In genomic region chr16:57637965-57638364, GRCh38 we compare ENCODE assay signal across 14 cellular contexts. TPM values are rescaled to one million over a fixed set of nuclear protein-coding genes. Genes with fewer than 3 reads are reported as not detected.
DNase-seq lines count a peak whose midpoint lies in the region; ATAC-seq lines count a peak whose summit lies in the region.
"Had no signal": no experiment of that assay in that cellular context is flagged by ENCODE, and none has a peak within 500 bp of the region (broad histone marks: within the 10 kb centered on the region; RNA-seq: fewer than 3 reads in every experiment).

No MANE protein-coding gene starts in this region.

- no peaks in the 10 kb centered on the region for H3K9me3 Mint-ChIP-seq in stimulated activated effector memory CD8-positive, alpha-beta T cell treated with anti-CD3 and anti-CD28 coated beads, Interleukin-12 subunit alpha, Interleukin-12 subunit beta, amount 100 ng/mL, for 72 hours
- H3K9me3 Mint-ChIP-seq: activated CD4-positive, alpha-beta T cell treated with anti-CD3 and anti-CD28 coated beads, Interleukin-2, amount 10 ng/mL, durations not matched to agents 7 days and 5 days; activated naive CD8-positive, alpha-beta T cell treated with anti-CD3 and anti-CD28 coated beads, Interleukin-2, amount 10 ng/mL, durations not matched to agents 7 days and 5 days; activated T-cell treated with anti-CD3 and anti-CD28 coated beads, Interleukin-2, amount 50 U/mL, for 24 hours had no signal

- no CpG with 5 or more reads among the region's 6 CpGs for WGBS in mesendoderm (ENCODE audit: extremely low coverage, insufficient coverage, low lambda C conversion rate)

- no peaks in the 10 kb centered on the region for H3K36me3 ChIP-seq in mesendoderm (ENCODE audit: control insufficient read depth, insufficient read depth, low read length)

- ATAC-seq in stimulated activated effector memory CD8-positive, alpha-beta T cell treated with anti-CD3 and anti-CD28 coated beads, Interleukin-12 subunit alpha, Interleukin-12 subunit beta, amount 100 ng/mL, for 72 hours, result no peak
- ATAC-seq in HG03460 (IDR thresholded peaks at IDR 0.05; ENCODE audit: unreplicated experiment) (no peak), GM18511 (IDR thresholded peaks at IDR 0.05; ENCODE audit: unreplicated experiment) (no peak)

- H2BK5ac ChIP-seq in mesendoderm (ENCODE audit: low read length), result no peak overlapping the region

- H3K56ac ChIP-seq in mesendoderm (ENCODE audit: low read length), result no peak overlapping the region

- no peak overlapping the region for H4K5ac ChIP-seq in mesendoderm (ENCODE audit: low read length)

- no peaks in the 10 kb centered on the region for H3K79me2 ChIP-seq in mesendoderm (ENCODE audit: control insufficient read depth, insufficient read depth, low read length)

- H3K27ac ChIP-seq in cingulate gyrus (ENCODE audit: low read depth, low read length) (peak overlapping the region; percentile 75), mesendoderm (ENCODE audit: low read depth, low read length) (no peak overlapping the region)
- H3K27ac ChIP-seq: epithelial cell of prostate had no signal

- no peak overlapping the region for H4K8ac ChIP-seq in mesendoderm (ENCODE audit: low read depth, low read length)

- peak overlapping the region; percentile 9 for H3K4me3 Mint-ChIP-seq in stimulated activated effector memory CD8-positive, alpha-beta T cell treated with anti-CD3 and anti-CD28 coated beads, Interleukin-12 subunit alpha, Interleukin-12 subunit beta, amount 100 ng/mL, for 72 hours
- H3K4me3 Mint-ChIP-seq: activated CD4-positive, alpha-beta T cell treated with anti-CD3 and anti-CD28 coated beads, Interleukin-2, amount 10 ng/mL, durations not matched to agents 7 days and 5 days; activated naive CD8-positive, alpha-beta T cell treated with anti-CD3 and anti-CD28 coated beads, Interleukin-2, amount 10 ng/mL, durations not matched to agents 7 days and 5 days; activated T-cell treated with anti-CD3 and anti-CD28 coated beads, Interleukin-2, amount 50 U/mL, for 24 hours had no signal

- H3K9ac ChIP-seq in mesendoderm (ENCODE audit: low read length), result no peak overlapping the region

- H3K4me3 ChIP-seq in mesendoderm (ENCODE audit: low read length), result no peak overlapping the region

- peak overlapping the region; percentile 37 for H3K23ac ChIP-seq in mesendoderm (ENCODE audit: low read length)

- H3K18ac ChIP-seq in mesendoderm (ENCODE audit: low read length), result no peak overlapping the region

- H3K27ac Mint-ChIP-seq in stimulated activated effector memory CD8-positive, alpha-beta T cell treated with anti-CD3 and anti-CD28 coated beads, Interleukin-12 subunit alpha, Interleukin-12 subunit beta, amount 100 ng/mL, for 72 hours, result peak overlapping the region; percentile 54
- H3K27ac Mint-ChIP-seq: activated naive CD8-positive, alpha-beta T cell treated with anti-CD3 and anti-CD28 coated beads, Interleukin-2, amount 10 ng/mL, durations not matched to agents 7 days and 5 days; activated T-cell treated with anti-CD3 and anti-CD28 coated beads, Interleukin-2, amount 50 U/mL, for 24 hours had no signal

- H3K4me1 ChIP-seq in mesendoderm (ENCODE audit: control insufficient read depth, low read depth, low read length), result no peaks in the 10 kb centered on the region

- no peak overlapping the region for H2BK15ac ChIP-seq in mesendoderm (replicated peaks; ENCODE audit: low read depth)

- no peak overlapping the region for H2BK120ac ChIP-seq in mesendoderm (ENCODE audit: low read depth, low read length)

- peaks cover 22% of the 10 kb centered on the region for H3K4me1 Mint-ChIP-seq in stimulated activated effector memory CD8-positive, alpha-beta T cell treated with anti-CD3 and anti-CD28 coated beads, Interleukin-12 subunit alpha, Interleukin-12 subunit beta, amount 100 ng/mL, for 72 hours

- H2AK5ac ChIP-seq in mesendoderm (ENCODE audit: low read length), result no peak overlapping the region

- no peaks in the 10 kb centered on the region for H3K27me3 ChIP-seq in mesendoderm (ENCODE audit: insufficient read depth, low read length, poor library complexity)

- in situ Hi-C loops in ACHN (cut with HindIII; ENCODE audit: low pct_ligation_motif_present, low pct_unique_long_range_greater_than_20kb, low sequenced_read_pairs), result no loop called here

- no peak overlapping the region for H3K4me2 ChIP-seq in mesendoderm (ENCODE audit: low read length)

- H3K79me1 ChIP-seq in mesendoderm (ENCODE audit: low read length), result no peaks in the 10 kb centered on the region

- no peak overlapping the region for H3K4ac ChIP-seq in mesendoderm (ENCODE audit: low read depth, low read length)

- peaks cover 54% of the 10 kb centered on the region for H3K36me3 Mint-ChIP-seq in stimulated activated effector memory CD8-positive, alpha-beta T cell treated with anti-CD3 and anti-CD28 coated beads, Interleukin-12 subunit alpha, Interleukin-12 subunit beta, amount 100 ng/mL, for 72 hours
- H3K36me3 Mint-ChIP-seq: activated naive CD8-positive, alpha-beta T cell treated with anti-CD3 and anti-CD28 coated beads, Interleukin-2, amount 10 ng/mL, durations not matched to agents 7 days and 5 days had no signal

- DNase-seq in NCI-H524 treated with DMSO at 0.1 percent for 48 hours (lab: John Stamatoyannopoulos, UW) (peak; percentile 64), mesendoderm (no peak), ACHN (no peak), GM19238 (ENCODE audit: insufficient read length, low spot score) (no peak)
- no peak for DNase-seq in stimulated activated effector memory CD8-positive, alpha-beta T cell treated with anti-CD3 and anti-CD28 coated beads, Interleukin-12 subunit alpha, Interleukin-12 subunit beta, amount 100 ng/mL, for 72 hours (ENCODE audit: low spot score in 2 of 2)
- DNase-seq: activated CD4-positive, alpha-beta T cell treated with anti-CD3 and anti-CD28 coated beads, Interleukin-2, amount 10 ng/mL, durations not matched to agents 7 days and 5 days; activated naive CD8-positive, alpha-beta T cell treated with anti-CD3 and anti-CD28 coated beads, Interleukin-2, amount 10 ng/mL, durations not matched to agents 7 days and 5 days; activated T-cell treated with anti-CD3 and anti-CD28 coated beads, Interleukin-2, amount 50 U/mL, for 24 hours; H7; NCI-H187 treated with DMSO at 0.1 percent for 48 hours had no signal

RNA-seq across cellular contexts. Expression of gene ADGRG1, which starts 9.5 kb away (rescaled TPM):
- 1.3 TPM for polyA plus RNA-seq in mesendoderm (2013, experiment 1 of 2)
- polyA plus RNA-seq in mesendoderm (2013, experiment 2 of 2), result 1.1 TPM

RNA-seq across cellular contexts. Expression of gene ADGRG3, which starts 30.1 kb away (rescaled TPM):
- 0.06 TPM for polyA plus RNA-seq in mesendoderm (2013, experiment 1 of 2)
- 0.10 TPM for polyA plus RNA-seq in mesendoderm (2013, experiment 2 of 2)

RNA-seq across cellular contexts. Expression of gene DRC7, which starts 56.6 kb away (rescaled TPM):
- polyA plus RNA-seq in mesendoderm (2013, experiment 1 of 2), result 0.06 TPM
- not detected for polyA plus RNA-seq in mesendoderm (2013, experiment 2 of 2)
